In genomic region chr9:98848450-98849149, GRCh38 we compare ENCODE assay signal across 8 cellular contexts. TPM values are rescaled to one million over a fixed set of nuclear protein-coding genes. Genes with fewer than 3 reads are reported as not detected.
A peak's percentile ranks its signal among the peaks of the same experiment; 100 is the strongest.
DNase-seq lines count a peak whose midpoint lies in the region; ATAC-seq and FAIRE-seq lines count a peak whose summit lies in the region.

No MANE protein-coding gene starts in this region.

- DNase-seq in A172 (ENCODE audit: low spot score) (peak; percentile 94), GM18507 (ENCODE audit: extremely low spot score, insufficient read length, low read depth) (peak; percentile 69), NCI-H226 (peak; percentile 76), cerebellar cortex (ENCODE audit: low spot score) (peak; percentile 94), kidney tubule cell (ENCODE audit: low spot score) (peak; percentile 99)
- DNase-seq in activated CD4-positive, CD25-positive, alpha-beta regulatory T cell treated with anti-CD3 and anti-CD28 coated beads, Interleukin-2, amount 50 U/mL, for 72 hours, result peak; percentile 81
- DNase-seq in stimulated activated CD4-positive, alpha-beta T cell treated with anti-CD3 and anti-CD28 coated beads, Interleukin-1b, Interleukin-23, amount 100 ng/mL, for 1 hour (ENCODE audit: low read depth in 2 of 2), result peak; percentile 36 to 66

- peak; percentile 77 for FAIRE-seq in GM18507 (lab: Jason Lieb, UNC)

- ATAC-seq in HG03064 (IDR thresholded peaks at IDR 0.05; ENCODE audit: low read depth, unreplicated experiment), result peak; percentile 71

RNA-seq across cellular contexts. Expression of gene GALNT12, which starts 41.1 kb away (rescaled TPM):
- total RNA-seq in A172 (2014; rRNA removed; shearing (Covaris generic)), result 4.0 and 5.4 TPM in 2 replicates

RNA-seq across cellular contexts. Expression of gene ANKS6, which starts 52.2 kb away (rescaled TPM):
- total RNA-seq in A172 (2014; rRNA removed; shearing (Covaris generic)), result 30.8 and 39.4 TPM in 2 replicates

Comparison
In these comparisons a context has a peak if more than half of its experiments do, and no peak if none do; other contexts are left out.
1. Peak in every context shown above with its lines: DNase-seq and ATAC-seq.